ENCODE assay signal across 8 cellular contexts in the genomic region with DNA sequence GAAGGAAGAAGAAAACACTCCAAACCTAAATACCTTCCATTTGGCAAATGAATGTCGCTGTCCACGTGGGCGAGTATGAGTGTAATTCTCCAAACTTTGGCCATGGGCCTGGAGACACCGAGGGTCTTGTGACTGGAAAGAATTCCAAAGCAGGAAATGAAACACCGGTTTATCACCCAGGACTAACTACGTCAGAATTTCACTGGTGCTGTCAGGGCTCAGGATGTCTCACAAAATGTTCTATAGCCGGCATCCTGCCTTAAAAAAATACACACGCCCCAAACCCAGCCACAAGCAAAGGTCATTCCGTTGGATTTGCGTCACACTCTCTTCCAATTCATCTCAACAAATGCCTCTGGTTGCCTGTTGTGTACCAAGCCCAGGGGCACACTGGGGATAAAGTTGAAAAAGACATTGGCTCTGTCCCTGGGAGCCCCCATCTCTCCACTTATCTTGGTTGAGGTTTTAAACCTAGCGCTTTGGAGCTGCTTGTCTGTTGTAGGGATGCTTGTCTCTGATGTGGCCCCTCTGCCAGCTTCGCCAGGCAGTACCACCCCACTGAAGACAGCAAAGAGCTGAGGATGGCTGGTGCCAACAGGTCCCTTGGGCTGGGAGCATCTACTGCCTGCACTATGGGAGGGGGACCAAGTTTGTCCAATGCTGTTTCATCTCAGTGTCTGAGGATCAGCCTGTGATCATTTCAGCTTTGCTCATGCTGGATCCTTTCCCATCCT. TPM values are rescaled to one million over a fixed set of nuclear protein-coding genes. Genes with fewer than 3 reads are reported as not detected.
DNase-seq lines count a peak whose midpoint lies in the region; ATAC-seq, FAIRE-seq and TF ChIP-seq lines count a peak whose summit lies in the region.

No MANE protein-coding gene starts in this region.

- no peaks in the 10 kb centered on the region for H3K9me3 ChIP-seq in DND-41 (ENCODE audit: insufficient read depth, low read length, severe bottlenecking)

- H3K27ac ChIP-seq in DND-41 (ENCODE audit: low read length), result no peak overlapping the region

- no peak for TF ChIP-seq CTCF in DND-41 (IDR thresholded peaks at IDR 0.05; ENCODE audit: borderline replicate concordance, extremely low read depth, low read length, poor library complexity, severe bottlenecking)

- ATAC-seq in DND-41 (ENCODE audit: insufficient read depth, low read depth) (0 out of 3 replicates have a peak, but pooled peaks have one; percentile 11), SK-N-SH treated with all-trans-retinoic acid at 6 μM for 48 hours (peak; percentile 55), HG02610 (IDR thresholded peaks at IDR 0.05; ENCODE audit: unreplicated experiment) (no peak), GM18868 (IDR thresholded peaks at IDR 0.05; ENCODE audit: unreplicated experiment) (no peak)

- peaks cover 18% of the 10 kb centered on the region for H3K27me3 ChIP-seq in DND-41 (ENCODE audit: insufficient read depth, low read length, poor library complexity)

- no peak for FAIRE-seq in frontal cortex (lab: Jason Lieb, UNC)

- no peaks in the 10 kb centered on the region for H3K79me2 ChIP-seq in DND-41 (ENCODE audit: insufficient read depth, low read length)

- H3K4me1 ChIP-seq in DND-41 (ENCODE audit: insufficient read depth, low read length), result 0 out of 2 replicates have a peak, but pooled peaks cover 2% of the 10 kb centered on the region

- H2AFZ ChIP-seq in DND-41 (ENCODE audit: low read depth, low read length), result no peak overlapping the region

- H3K36me3 ChIP-seq in DND-41 (ENCODE audit: insufficient read depth, low read length), result no peaks in the 10 kb centered on the region

- DNase-seq in DND-41, result no peak
- peak; percentile 88 for DNase-seq in foreskin melanocyte
- peak; percentile 96 for DNase-seq in pulmonary artery endothelial cell (ENCODE audit: low read depth, low spot score)
- no peak for DNase-seq in frontal cortex (ENCODE audit: low spot score in 2 of 2)
- no peak for DNase-seq in cerebellar nuclear complex (lab: John Stamatoyannopoulos, UW)

- no peak overlapping the region for H3K4me2 ChIP-seq in DND-41 (ENCODE audit: insufficient read depth, low read length)

- H4K20me1 ChIP-seq in DND-41 (ENCODE audit: insufficient read depth, low read length), result no peaks in the 10 kb centered on the region

- H3K4me3 ChIP-seq in DND-41 (ENCODE audit: low read depth in 1 of 2, low read length in 2 of 2), result no peak overlapping the region

- no peak overlapping the region for H3K9ac ChIP-seq in DND-41 (ENCODE audit: low read depth, low read length)

TF ChIP-seq in SK-N-SH treated with all-trans-retinoic acid at 6 μM for 48 hours, 23 proteins besides CTCF, POLR2A, EP300 and RAD21:
- TF ChIP-seq TOX (CRISPR knock-in tag; IDR thresholded peaks at IDR 0.05; ENCODE audit: borderline replicate concordance), result 0 out of 2 replicates have a peak, but pooled peaks have one; percentile 19
- no peak for TF ChIP-seq GLIS3 (CRISPR knock-in tag; IDR thresholded peaks at IDR 0.05)
TF ChIP-seq in SK-N-SH treated with all-trans-retinoic acid at 6 μM for 48 hours: peak in this region for 1.

RNA-seq across cellular contexts. Expression of a gene that starts 31.2 kb away (rescaled TPM):
- total RNA-seq in pulmonary artery endothelial cell (0.25 and 0.33 TPM in 2 replicates), frontal cortex (2.4 TPM)

RNA-seq across cellular contexts. Expression of a gene that starts 38.1 kb away (rescaled TPM):
- 16.6 and 22.8 TPM in 2 replicates for total RNA-seq in pulmonary artery endothelial cell
- total RNA-seq in frontal cortex, result 1.2 TPM

RNA-seq across cellular contexts. Expression of a gene that starts 45.5 kb away (rescaled TPM):
- total RNA-seq in pulmonary artery endothelial cell (144 and 229 TPM in 2 replicates), frontal cortex (39.9 TPM)

RNA-seq across cellular contexts. Expression of a gene that starts 53.5 kb away (rescaled TPM):
- total RNA-seq in pulmonary artery endothelial cell, result 0.46 and 0.63 TPM in 2 replicates
- total RNA-seq in frontal cortex, result 1.2 TPM

Comparison
In these comparisons a context has a peak if more than half of its experiments do, and no peak if none do; other contexts are left out.
1. ATAC-seq: peak in DND-41 (single experiment) and SK-N-SH treated with all-trans-retinoic acid at 6 μM for 48 hours (single experiment); none in HG02610 (single experiment) and GM18868 (single experiment).
2. DNase-seq: peak in foreskin melanocyte (single experiment) and pulmonary artery endothelial cell (single experiment); none in DND-41 (single experiment), frontal cortex (0 of 2) and cerebellar nuclear complex (0 of 2).